In genomic region chr15:58522391-58522790, GRCh38 we compare ENCODE assay signal across 12 cellular contexts.
DNase-seq lines count a peak whose midpoint lies in the region; ATAC-seq and TF ChIP-seq lines count a peak whose summit lies in the region.
"Had no signal": no experiment of that assay in that cellular context is flagged by ENCODE, and none has a peak within 500 bp of the region (broad histone marks: within the 10 kb centered on the region; RNA-seq: fewer than 3 reads in every experiment).

No MANE protein-coding gene starts in this region.

- no peak for TF ChIP-seq POLR2A in heart left ventricle (IDR thresholded peaks at IDR 0.05)

- CTCF ChIA-PET in activated CD4-positive, alpha-beta T cell treated with anti-CD3 and anti-CD28 coated beads, Interleukin-2, amount 10 ng/mL, durations not matched to agents 7 days and 5 days (lab: Charles Lee), result interaction anchor here (0.6 to 2.6 kb wide), 7 partner anchors 8 to 28 kb away, joined by 3 to 9 read pairs (median 3); no protein-coding TSS in a partner anchor

- no peaks in the 10 kb centered on the region for H3K36me3 ChIP-seq in heart left ventricle
- H3K36me3 ChIP-seq: brain microvascular endothelial cell had no signal

- DNase-seq in Ammon's horn (ENCODE audit: low spot score), result peak; percentile 89
- DNase-seq in amygdala (lab: John Stamatoyannopoulos, UW), result peak in 51 of 56 donors; percentile 20 to 87 (median 65)
- DNase-seq in heart left ventricle, result peak in 3 of 5 donors; percentile 51 to 69 (median 68)
- DNase-seq in osteocyte (ENCODE audit: extremely low spot score, unreplicated experiment), result no peak
- DNase-seq in activated CD4-positive, alpha-beta T cell treated with anti-CD3 and anti-CD28 coated beads, Interleukin-2, amount 10 ng/mL, durations not matched to agents 7 days and 5 days, result no peak
- DNase-seq in AG08395 (ENCODE audit: low spot score), result no peak
- DNase-seq in HCEC 1CT, result no peak
- DNase-seq: brain microvascular endothelial cell, H7, NCI-H69 had no signal

- no peak for TF ChIP-seq CTCF in heart left ventricle (IDR thresholded peaks at IDR 0.05)
- no peak for TF ChIP-seq CTCF in osteocyte (IDR thresholded peaks at IDR 0.05)

- H3K4me1 Mint-ChIP-seq in osteocyte (ENCODE audit: unreplicated experiment), result peaks cover 41% of the 10 kb centered on the region
- peaks cover 38% of the 10 kb centered on the region for H3K4me1 Mint-ChIP-seq in activated CD4-positive, alpha-beta T cell treated with anti-CD3 and anti-CD28 coated beads, Interleukin-2, amount 10 ng/mL, durations not matched to agents 7 days and 5 days

- H3K4me3 ChIP-seq in heart left ventricle, result no peak overlapping the region

- peak overlapping the region; percentile 13 to 74 (median 48) for H3K27ac ChIP-seq in heart left ventricle
- H3K27ac ChIP-seq: brain microvascular endothelial cell had no signal

- POLR2A ChIA-PET in activated CD4-positive, alpha-beta T cell treated with anti-CD3 and anti-CD28 coated beads, Interleukin-2, amount 10 ng/mL, durations not matched to agents 7 days and 5 days (lab: Charles Lee), result no interaction called here

- H3K4me1 ChIP-seq in heart left ventricle, result peaks cover 3 to 92% (median 36%) of the 10 kb centered on the region in 12 donors

- peak overlapping the region; percentile 4 for H3K27ac Mint-ChIP-seq in osteocyte (ENCODE audit: unreplicated experiment)
- H3K27ac Mint-ChIP-seq in activated CD4-positive, alpha-beta T cell treated with anti-CD3 and anti-CD28 coated beads, Interleukin-2, amount 10 ng/mL, durations not matched to agents 7 days and 5 days, result no peak overlapping the region
- H3K27ac Mint-ChIP-seq: memory B cell had no signal

- H3K9me3 ChIP-seq in heart left ventricle, result no peaks in the 10 kb centered on the region

- no peak overlapping the region for H3K4me3 Mint-ChIP-seq in osteocyte (ENCODE audit: unreplicated experiment)
- no peak overlapping the region for H3K4me3 Mint-ChIP-seq in activated CD4-positive, alpha-beta T cell treated with anti-CD3 and anti-CD28 coated beads, Interleukin-2, amount 10 ng/mL, durations not matched to agents 7 days and 5 days
- H3K4me3 Mint-ChIP-seq: memory B cell had no signal

- H3K36me3 Mint-ChIP-seq in osteocyte (ENCODE audit: unreplicated experiment), result no peaks in the 10 kb centered on the region
- peaks cover 1% of the 10 kb centered on the region for H3K36me3 Mint-ChIP-seq in activated CD4-positive, alpha-beta T cell treated with anti-CD3 and anti-CD28 coated beads, Interleukin-2, amount 10 ng/mL, durations not matched to agents 7 days and 5 days (ENCODE audit: low read depth)
- H3K36me3 Mint-ChIP-seq: memory B cell had no signal

- no peaks in the 10 kb centered on the region for H3K9me3 Mint-ChIP-seq in osteocyte (ENCODE audit: unreplicated experiment)
- H3K9me3 Mint-ChIP-seq in activated CD4-positive, alpha-beta T cell treated with anti-CD3 and anti-CD28 coated beads, Interleukin-2, amount 10 ng/mL, durations not matched to agents 7 days and 5 days, result no peaks in the 10 kb centered on the region
- H3K9me3 Mint-ChIP-seq: memory B cell had no signal

- intact Hi-C loops in heart left ventricle (cut with DNase I), result loop anchor here in 3 of 10 donors (10.0 kb wide), 3 partner anchors 88 to 258 kb away; partner anchors contain the start of gene LIPC (in 1 of the 3)

- ATAC-seq in heart left ventricle, result peak; percentile 50 to 73 (median 64)
- no peak for ATAC-seq in GM18873 (IDR thresholded peaks at IDR 0.05; ENCODE audit: low FRiP score, unreplicated experiment)

- no peaks in the 10 kb centered on the region for H3K27me3 Mint-ChIP-seq in osteocyte (ENCODE audit: unreplicated experiment)
- H3K27me3 Mint-ChIP-seq in activated CD4-positive, alpha-beta T cell treated with anti-CD3 and anti-CD28 coated beads, Interleukin-2, amount 10 ng/mL, durations not matched to agents 7 days and 5 days, result peaks cover 2% of the 10 kb centered on the region

- WGBS in heart left ventricle, 4 donors, result 65 to 82% (median 79%) methylated on average over 4 to 9 of the region's 9 CpGs

- H3K27me3 ChIP-seq in heart left ventricle, result no peaks in the 10 kb centered on the region
- H3K27me3 ChIP-seq: brain microvascular endothelial cell had no signal

Comparison
In these comparisons a context has a peak if more than half of its experiments do, and no peak if none do; other contexts are left out.
1. DNase-seq: peak in Ammon's horn (single experiment), amygdala (51 of 56) and heart left ventricle (3 of 5); none in osteocyte (single experiment), activated CD4-positive, alpha-beta T cell treated with anti-CD3 and anti-CD28 coated beads, Interleukin-2, amount 10 ng/mL, durations not matched to agents 7 days and 5 days (single experiment), AG08395 (single experiment) and HCEC 1CT (single experiment).